Comparison of ENCODE assay signal across 8 cellular contexts in the genomic region with DNA sequence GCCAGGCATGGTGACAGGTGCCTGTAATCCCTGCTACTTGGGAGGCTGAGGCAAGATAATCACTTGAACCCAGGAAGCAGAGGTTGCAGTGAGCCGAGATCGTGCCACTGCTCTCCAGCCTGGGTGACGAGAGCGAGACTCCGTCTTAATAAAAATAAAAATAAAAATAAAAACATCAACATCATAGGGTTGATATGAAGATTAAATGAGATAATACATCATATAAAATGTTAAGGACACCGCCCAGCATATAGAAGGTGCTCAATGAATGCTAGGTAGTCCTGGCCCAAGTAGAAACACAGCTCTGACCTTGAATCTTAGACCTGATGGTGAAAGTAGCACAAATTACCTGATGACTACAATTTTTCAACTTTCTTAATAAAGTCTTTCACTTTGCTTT.
"Had no signal": no experiment of that assay in that cellular context is flagged by ENCODE, and none has a peak within 500 bp of the region (broad histone marks: within the 10 kb centered on the region; RNA-seq: fewer than 3 reads in every experiment).

No MANE protein-coding gene starts in this region.

- H3K27ac ChIP-seq: GM23248 had no signal

- H3K4me2 ChIP-seq: GM23338 had no signal

- H3K36me3 ChIP-seq: HAP-1 had no signal

- H2AFZ ChIP-seq: GM23248, GM23338 had no signal

- H3K9ac ChIP-seq: GM23248 had no signal

- H3K4me3 ChIP-seq: GM23248, GM23338, HAP-1 had no signal

- H3K9me3 ChIP-seq: HAP-1 had no signal

- DNase-seq: GM23248, GOT3, H7, H9, HCEC 1CT, HFFc6 had no signal
